ENCODE assay signal across 1 cellular context in the genomic region with DNA sequence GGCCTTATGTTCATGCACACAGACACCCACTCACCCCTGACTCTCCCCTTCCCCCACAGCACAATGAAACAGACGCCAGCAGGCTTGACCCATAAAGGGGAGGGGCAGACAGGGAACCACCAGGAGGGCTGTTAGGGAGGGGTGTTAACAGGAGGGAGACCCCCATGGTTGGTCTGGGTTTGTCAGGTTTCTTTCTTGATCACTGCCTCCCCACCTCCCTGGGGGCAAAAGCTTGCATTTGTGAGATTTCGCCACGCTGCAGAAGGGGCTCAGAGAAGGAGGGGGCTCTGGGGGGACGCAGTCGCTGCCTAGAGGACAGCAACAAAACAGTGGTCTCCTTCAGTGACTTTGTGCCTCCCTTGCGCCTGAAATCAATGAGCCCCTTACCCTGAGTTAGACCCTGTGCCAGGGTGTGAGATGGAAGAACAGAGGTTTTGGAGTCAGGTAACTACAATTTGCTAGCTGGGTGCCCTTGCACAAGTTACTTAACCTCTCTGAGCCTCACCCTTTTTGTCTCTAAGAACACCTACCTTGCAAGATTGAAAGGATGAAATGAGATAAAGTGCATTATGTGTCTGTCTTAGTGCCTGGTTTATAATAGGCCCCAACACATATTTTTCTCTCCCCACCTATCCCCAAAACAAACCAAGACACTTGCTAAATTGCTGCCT.
TF ChIP-seq lines count a peak whose summit lies in the region.

No MANE protein-coding gene starts in this region.

TF ChIP-seq in neural cell, 6 proteins besides CTCF, POLR2A, EP300 and RAD21:
- TF ChIP-seq, protein P1, sequence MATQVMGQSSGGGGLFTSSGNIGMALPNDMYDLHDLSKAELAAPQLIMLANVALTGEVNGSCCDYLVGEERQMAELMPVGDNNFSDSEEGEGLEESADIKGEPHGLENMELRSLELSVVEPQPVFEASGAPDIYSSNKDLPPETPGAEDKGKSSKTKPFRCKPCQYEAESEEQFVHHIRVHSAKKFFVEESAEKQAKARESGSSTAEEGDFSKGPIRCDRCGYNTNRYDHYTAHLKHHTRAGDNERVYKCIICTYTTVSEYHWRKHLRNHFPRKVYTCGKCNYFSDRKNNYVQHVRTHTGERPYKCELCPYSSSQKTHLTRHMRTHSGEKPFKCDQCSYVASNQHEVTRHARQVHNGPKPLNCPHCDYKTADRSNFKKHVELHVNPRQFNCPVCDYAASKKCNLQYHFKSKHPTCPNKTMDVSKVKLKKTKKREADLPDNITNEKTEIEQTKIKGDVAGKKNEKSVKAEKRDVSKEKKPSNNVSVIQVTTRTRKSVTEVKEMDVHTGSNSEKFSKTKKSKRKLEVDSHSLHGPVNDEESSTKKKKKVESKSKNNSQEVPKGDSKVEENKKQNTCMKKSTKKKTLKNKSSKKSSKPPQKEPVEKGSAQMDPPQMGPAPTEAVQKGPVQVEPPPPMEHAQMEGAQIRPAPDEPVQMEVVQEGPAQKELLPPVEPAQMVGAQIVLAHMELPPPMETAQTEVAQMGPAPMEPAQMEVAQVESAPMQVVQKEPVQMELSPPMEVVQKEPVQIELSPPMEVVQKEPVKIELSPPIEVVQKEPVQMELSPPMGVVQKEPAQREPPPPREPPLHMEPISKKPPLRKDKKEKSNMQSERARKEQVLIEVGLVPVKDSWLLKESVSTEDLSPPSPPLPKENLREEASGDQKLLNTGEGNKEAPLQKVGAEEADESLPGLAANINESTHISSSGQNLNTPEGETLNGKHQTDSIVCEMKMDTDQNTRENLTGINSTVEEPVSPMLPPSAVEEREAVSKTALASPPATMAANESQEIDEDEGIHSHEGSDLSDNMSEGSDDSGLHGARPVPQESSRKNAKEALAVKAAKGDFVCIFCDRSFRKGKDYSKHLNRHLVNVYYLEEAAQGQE (IDR thresholded peaks at IDR 0.05; ENCODE audit: borderline replicate concordance): no peak
- TF ChIP-seq MXI1 (conservative IDR thresholded peaks at IDR 0.05; ENCODE audit: poor library complexity, severe bottlenecking) (no peak), EZH2 (IDR thresholded peaks at IDR 0.05; ENCODE audit: borderline replicate concordance, insufficient read depth, low read length, poor library complexity, severe bottlenecking) (no peak), SMC3 (conservative IDR thresholded peaks at IDR 0.05; ENCODE audit: poor library complexity) (no peak), POLR2AphosphoS5 (IDR thresholded peaks at IDR 0.05) (no peak), TAF1 (IDR thresholded peaks at IDR 0.05; ENCODE audit: low read depth) (no peak)
